ENCODE assay signal across 1 cellular context in the genomic region with DNA sequence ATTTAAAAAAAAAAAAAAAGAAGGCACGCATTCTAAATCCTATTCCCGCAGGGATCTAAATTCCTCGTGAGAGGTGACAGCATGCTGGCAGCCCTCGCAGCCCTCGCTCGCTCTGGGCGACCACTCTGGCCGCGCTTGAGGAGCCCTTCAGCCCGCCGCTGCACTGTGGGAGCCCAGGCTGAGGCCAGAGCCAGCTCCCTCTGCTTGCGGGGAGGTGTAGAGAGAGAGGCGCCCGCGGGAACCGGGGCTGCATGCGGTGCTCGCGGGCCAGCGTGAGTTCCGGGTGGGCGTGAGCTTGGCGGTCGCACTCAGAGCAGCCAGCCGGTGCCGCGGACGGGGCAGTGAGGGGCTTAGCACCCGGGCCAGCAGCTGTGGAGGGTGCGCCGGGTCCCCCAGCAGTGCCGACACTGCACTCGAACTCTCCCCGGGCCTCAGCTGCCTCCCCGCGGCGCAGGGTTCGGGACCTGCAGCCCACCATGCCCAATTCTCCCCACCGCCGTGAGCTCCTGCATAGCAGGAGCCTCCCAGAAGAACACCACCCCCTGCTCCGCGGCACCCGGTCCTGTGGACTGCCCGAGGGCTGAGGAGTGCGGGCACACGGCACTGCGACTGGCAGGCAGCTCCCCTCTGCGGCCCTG.
TF ChIP-seq lines count a peak whose summit lies in the region.

No MANE protein-coding gene starts in this region.

TF ChIP-seq in GM23338, 12 proteins besides CTCF, POLR2A, EP300 and RAD21 (continued from another document):
- TF ChIP-seq, protein P1, sequence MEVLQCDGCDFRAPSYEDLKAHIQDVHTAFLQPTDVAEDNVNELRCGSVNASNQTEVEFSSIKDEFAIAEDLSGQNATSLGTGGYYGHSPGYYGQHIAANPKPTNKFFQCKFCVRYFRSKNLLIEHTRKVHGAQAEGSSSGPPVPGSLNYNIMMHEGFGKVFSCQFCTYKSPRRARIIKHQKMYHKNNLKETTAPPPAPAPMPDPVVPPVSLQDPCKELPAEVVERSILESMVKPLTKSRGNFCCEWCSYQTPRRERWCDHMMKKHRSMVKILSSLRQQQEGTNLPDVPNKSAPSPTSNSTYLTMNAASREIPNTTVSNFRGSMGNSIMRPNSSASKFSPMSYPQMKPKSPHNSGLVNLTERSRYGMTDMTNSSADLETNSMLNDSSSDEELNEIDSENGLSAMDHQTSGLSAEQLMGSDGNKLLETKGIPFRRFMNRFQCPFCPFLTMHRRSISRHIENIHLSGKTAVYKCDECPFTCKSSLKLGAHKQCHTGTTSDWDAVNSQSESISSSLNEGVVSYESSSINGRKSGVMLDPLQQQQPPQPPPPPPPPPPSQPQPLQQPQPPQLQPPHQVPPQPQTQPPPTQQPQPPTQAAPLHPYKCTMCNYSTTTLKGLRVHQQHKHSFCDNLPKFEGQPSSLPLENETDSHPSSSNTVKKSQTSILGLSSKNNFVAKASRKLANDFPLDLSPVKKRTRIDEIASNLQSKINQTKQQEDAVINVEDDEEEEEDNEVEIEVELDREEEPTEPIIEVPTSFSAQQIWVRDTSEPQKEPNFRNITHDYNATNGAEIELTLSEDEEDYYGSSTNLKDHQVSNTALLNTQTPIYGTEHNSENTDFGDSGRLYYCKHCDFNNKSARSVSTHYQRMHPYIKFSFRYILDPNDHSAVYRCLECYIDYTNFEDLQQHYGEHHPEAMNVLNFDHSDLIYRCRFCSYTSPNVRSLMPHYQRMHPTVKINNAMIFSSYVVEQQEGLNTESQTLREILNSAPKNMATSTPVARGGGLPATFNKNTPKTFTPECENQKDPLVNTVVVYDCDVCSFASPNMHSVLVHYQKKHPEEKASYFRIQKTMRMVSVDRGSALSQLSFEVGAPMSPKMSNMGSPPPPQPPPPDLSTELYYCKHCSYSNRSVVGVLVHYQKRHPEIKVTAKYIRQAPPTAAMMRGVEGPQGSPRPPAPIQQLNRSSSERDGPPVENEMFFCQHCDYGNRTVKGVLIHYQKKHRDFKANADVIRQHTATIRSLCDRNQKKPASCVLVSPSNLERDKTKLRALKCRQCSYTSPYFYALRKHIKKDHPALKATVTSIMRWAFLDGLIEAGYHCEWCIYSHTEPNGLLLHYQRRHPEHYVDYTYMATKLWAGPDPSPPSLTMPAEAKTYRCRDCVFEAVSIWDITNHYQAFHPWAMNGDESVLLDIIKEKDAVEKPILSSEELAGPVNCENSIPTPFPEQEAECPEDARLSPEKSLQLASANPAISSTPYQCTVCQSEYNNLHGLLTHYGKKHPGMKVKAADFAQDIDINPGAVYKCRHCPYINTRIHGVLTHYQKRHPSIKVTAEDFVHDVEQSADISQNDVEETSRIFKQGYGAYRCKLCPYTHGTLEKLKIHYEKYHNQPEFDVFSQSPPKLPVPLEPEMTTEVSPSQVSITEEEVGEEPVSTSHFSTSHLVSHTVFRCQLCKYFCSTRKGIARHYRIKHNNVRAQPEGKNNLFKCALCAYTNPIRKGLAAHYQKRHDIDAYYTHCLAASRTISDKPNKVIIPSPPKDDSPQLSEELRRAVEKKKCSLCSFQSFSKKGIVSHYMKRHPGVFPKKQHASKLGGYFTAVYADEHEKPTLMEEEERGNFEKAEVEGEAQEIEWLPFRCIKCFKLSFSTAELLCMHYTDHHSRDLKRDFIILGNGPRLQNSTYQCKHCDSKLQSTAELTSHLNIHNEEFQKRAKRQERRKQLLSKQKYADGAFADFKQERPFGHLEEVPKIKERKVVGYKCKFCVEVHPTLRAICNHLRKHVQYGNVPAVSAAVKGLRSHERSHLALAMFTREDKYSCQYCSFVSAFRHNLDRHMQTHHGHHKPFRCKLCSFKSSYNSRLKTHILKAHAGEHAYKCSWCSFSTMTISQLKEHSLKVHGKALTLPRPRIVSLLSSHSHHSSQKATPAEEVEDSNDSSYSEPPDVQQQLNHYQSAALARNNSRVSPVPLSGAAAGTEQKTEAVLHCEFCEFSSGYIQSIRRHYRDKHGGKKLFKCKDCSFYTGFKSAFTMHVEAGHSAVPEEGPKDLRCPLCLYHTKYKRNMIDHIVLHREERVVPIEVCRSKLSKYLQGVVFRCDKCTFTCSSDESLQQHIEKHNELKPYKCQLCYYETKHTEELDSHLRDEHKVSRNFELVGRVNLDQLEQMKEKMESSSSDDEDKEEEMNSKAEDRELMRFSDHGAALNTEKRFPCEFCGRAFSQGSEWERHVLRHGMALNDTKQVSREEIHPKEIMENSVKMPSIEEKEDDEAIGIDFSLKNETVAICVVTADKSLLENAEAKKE (CRISPR knock-in tag; IDR thresholded peaks at IDR 0.05) = no peak
- TF ChIP-seq ETS1 (IDR thresholded peaks at IDR 0.05) (no peak), EZH2 (IDR thresholded peaks at IDR 0.05; ENCODE audit: low read depth, unreplicated experiment) (no peak), JUNB (IDR thresholded peaks at IDR 0.05; ENCODE audit: unreplicated experiment) (no peak), ZNF331 (CRISPR knock-in tag; IDR thresholded peaks at IDR 0.05; ENCODE audit: low read depth) (no peak), ZNF114 (CRISPR knock-in tag; IDR thresholded peaks at IDR 0.05) (no peak), POLR2AphosphoS5 (IDR thresholded peaks at IDR 0.05; ENCODE audit: low read depth) (no peak), EZH2phosphoT487 (IDR thresholded peaks at IDR 0.05; ENCODE audit: unreplicated experiment) (no peak), STAT1 (IDR thresholded peaks at IDR 0.05; ENCODE audit: unreplicated experiment) (no peak), NANOG (IDR thresholded peaks at IDR 0.05; ENCODE audit: borderline replicate concordance) (no peak)
- TF ChIP-seq, protein P2, sequence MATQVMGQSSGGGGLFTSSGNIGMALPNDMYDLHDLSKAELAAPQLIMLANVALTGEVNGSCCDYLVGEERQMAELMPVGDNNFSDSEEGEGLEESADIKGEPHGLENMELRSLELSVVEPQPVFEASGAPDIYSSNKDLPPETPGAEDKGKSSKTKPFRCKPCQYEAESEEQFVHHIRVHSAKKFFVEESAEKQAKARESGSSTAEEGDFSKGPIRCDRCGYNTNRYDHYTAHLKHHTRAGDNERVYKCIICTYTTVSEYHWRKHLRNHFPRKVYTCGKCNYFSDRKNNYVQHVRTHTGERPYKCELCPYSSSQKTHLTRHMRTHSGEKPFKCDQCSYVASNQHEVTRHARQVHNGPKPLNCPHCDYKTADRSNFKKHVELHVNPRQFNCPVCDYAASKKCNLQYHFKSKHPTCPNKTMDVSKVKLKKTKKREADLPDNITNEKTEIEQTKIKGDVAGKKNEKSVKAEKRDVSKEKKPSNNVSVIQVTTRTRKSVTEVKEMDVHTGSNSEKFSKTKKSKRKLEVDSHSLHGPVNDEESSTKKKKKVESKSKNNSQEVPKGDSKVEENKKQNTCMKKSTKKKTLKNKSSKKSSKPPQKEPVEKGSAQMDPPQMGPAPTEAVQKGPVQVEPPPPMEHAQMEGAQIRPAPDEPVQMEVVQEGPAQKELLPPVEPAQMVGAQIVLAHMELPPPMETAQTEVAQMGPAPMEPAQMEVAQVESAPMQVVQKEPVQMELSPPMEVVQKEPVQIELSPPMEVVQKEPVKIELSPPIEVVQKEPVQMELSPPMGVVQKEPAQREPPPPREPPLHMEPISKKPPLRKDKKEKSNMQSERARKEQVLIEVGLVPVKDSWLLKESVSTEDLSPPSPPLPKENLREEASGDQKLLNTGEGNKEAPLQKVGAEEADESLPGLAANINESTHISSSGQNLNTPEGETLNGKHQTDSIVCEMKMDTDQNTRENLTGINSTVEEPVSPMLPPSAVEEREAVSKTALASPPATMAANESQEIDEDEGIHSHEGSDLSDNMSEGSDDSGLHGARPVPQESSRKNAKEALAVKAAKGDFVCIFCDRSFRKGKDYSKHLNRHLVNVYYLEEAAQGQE (IDR thresholded peaks at IDR 0.05; ENCODE audit: unreplicated experiment) = no peak
TF ChIP-seq in GM23338: peak in this region for 0.
